In the genomic region with DNA sequence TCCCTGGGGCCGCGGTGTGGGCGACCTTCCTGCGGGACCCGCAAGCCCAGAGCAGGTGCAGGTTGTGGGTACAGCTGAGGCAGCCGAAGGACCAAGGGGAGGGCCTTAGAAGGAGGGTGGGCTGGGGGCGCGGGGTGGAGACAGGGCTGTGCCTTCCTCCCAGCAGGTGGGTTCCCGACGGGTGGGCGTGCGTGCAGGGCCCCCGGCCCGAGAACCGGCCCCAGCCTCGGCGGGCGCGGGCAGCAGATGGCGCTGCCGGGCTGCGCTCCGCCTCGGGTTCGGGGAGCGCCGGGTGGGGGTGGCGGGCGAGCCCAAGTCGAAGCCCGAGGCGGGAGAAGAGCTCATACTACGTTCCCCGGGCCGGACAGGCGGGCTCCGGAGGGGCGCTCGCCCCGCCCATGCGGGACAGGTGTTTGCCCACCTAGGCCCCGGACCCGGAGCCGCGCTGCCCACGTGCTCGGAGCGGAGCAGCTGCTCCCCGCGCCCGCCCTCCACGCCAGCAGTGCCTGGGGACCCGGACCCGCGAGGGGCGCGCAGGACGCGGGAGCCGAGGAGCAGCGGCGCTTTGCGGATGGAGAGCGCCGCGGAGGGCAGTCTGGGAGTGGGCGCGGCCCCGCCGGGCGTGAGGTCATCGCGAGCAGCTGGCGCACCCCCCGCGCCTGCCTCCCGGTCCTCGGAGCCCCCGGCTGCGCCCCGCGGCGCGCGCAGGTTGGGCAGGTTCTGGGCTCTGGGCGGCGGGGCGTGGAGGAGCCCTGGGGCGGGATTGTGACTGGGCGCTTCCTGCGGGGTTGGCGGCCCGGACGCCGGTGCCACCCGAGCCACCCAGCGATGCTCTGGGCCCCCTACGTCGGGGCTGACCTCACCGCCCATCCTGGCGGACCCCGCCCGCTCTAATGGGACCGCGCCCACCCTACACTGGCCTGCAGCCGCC, we compare ENCODE assay signal across 8 cellular contexts. TPM values are rescaled to one million over a fixed set of nuclear protein-coding genes. Genes with fewer than 3 reads are reported as not detected.
DNase-seq lines count a peak whose midpoint lies in the region; ATAC-seq and TF ChIP-seq lines count a peak whose summit lies in the region.

No MANE protein-coding gene starts in this region.

- H3K9me3 ChIP-seq in MG63, result no peaks in the 10 kb centered on the region
- H3K9me3 ChIP-seq in endodermal cell (ENCODE audit: control insufficient read depth, low read length), result no peaks in the 10 kb centered on the region
- no peaks in the 10 kb centered on the region for H3K9me3 ChIP-seq in mucosa of descending colon
- no peaks in the 10 kb centered on the region for H3K9me3 ChIP-seq in testis

- peak overlapping the region; percentile 37 for H3K4me3 Mint-ChIP-seq in endodermal cell

- peaks cover 7% of the 10 kb centered on the region for H3K27me3 ChIP-seq in MG63
- peaks cover 71% of the 10 kb centered on the region for H3K27me3 ChIP-seq in endodermal cell (ENCODE audit: control insufficient read depth, insufficient read depth, low read length, poor library complexity, severe bottlenecking)
- no peaks in the 10 kb centered on the region for H3K27me3 ChIP-seq in testis

- no peaks in the 10 kb centered on the region for H3K36me3 Mint-ChIP-seq in endodermal cell (ENCODE audit: low read depth)

- ATAC-seq in mucosa of descending colon (peak; percentile 74), GM21825 (IDR thresholded peaks at IDR 0.05; ENCODE audit: unreplicated experiment) (no peak)

- peaks cover 58% of the 10 kb centered on the region for H3K27me3 Mint-ChIP-seq in endodermal cell (ENCODE audit: insufficient read depth)

- DNase-seq in EH (ENCODE audit: low read depth) (peak; percentile 55), MG63 (peak; percentile 50), endodermal cell (peak; percentile 88), mucosa of descending colon (peak; percentile 69 to 82 (median 81)), testis (peak; percentile 45), pons (ENCODE audit: low spot score) (no peak)
- peak; percentile 40 to 50 for DNase-seq in activated CD4-positive, alpha-beta T cell treated with anti-CD3 and anti-CD28 coated beads for 4 hours

- no peaks in the 10 kb centered on the region for H3K9me3 Mint-ChIP-seq in endodermal cell

- H3K9ac ChIP-seq in endodermal cell (ENCODE audit: extremely low read depth, low read length, poor library complexity, severe bottlenecking), result no peak overlapping the region

- WGBS in endodermal cell (ENCODE audit: insufficient coverage in 1 of 2, insufficient read length in 1 of 2), 2 experiments, result 2 to 3% methylated on average over 17 to 106 of the region's 106 CpGs
- WGBS in testis, 2 donors, result 0 to 1% methylated on average over 47 to 50 of the region's 106 CpGs

- TF ChIP-seq CTCF in endodermal cell (conservative IDR thresholded peaks at IDR 0.05), result peak; percentile 89
- peak; percentile 43 for TF ChIP-seq CTCF in mucosa of descending colon (IDR thresholded peaks at IDR 0.05)
- TF ChIP-seq CTCF in testis (IDR thresholded peaks at IDR 0.05), result peak; percentile 58 to 75 (median 59)

- H3K4me1 ChIP-seq in endodermal cell (ENCODE audit: control insufficient read depth, insufficient read depth, low read length), result no peaks in the 10 kb centered on the region
- H3K4me1 ChIP-seq in mucosa of descending colon (ENCODE audit: low read depth), result peaks cover 39% of the 10 kb centered on the region
- H3K4me1 ChIP-seq in testis, result peaks cover 13% of the 10 kb centered on the region

- H3K36me3 ChIP-seq in MG63 (no peaks in the 10 kb centered on the region), endodermal cell (ENCODE audit: control insufficient read depth, insufficient read depth, low read length) (no peaks in the 10 kb centered on the region), mucosa of descending colon (ENCODE audit: low read depth) (no peaks in the 10 kb centered on the region), testis (ENCODE audit: low read depth, missing control alignments) (no peaks in the 10 kb centered on the region)

- intact Hi-C loops in mucosa of descending colon (cut with DNase I, micrococcal nuclease), result no loop called here
- intact Hi-C loops in testis (cut with DNase I; ENCODE audit: low total_unique reads), result no loop called here

- no peak overlapping the region for H3K27ac Mint-ChIP-seq in endodermal cell

- TF ChIP-seq POLR2A in testis (IDR thresholded peaks at IDR 0.05), result no peak

- no peaks in the 10 kb centered on the region for H3K4me1 Mint-ChIP-seq in endodermal cell

- H3K4me3 ChIP-seq in MG63 (peak overlapping the region; percentile 36; the same call in 1 of the 2 replicates), endodermal cell (ENCODE audit: low read length) (no peak overlapping the region), mucosa of descending colon (no peak overlapping the region), testis (peak overlapping the region; percentile 20 to 38)

- H3K27ac ChIP-seq in endodermal cell (ENCODE audit: low read depth, low read length), result no peak overlapping the region
- no peak overlapping the region for H3K27ac ChIP-seq in testis

RNA-seq across cellular contexts. Expression of a gene that starts 25.3 kb away (rescaled TPM):
- total RNA-seq in MG63 (2014; rRNA removed; shearing (Covaris generic); ENCODE audit: low replicate concordance), result 1.1 and 4.5 TPM in 2 replicates
- total RNA-seq in endodermal cell (1 to 10 TPM; 4.7 to 7.0 TPM), mucosa of descending colon (10 to 100 TPM; 28.2 to 31.7 (median 28.5) TPM), testis (10 to 100 TPM in 1 of 2 donors, 1 to 10 TPM in 1; 8.5 to 14.4 TPM)
- 13.7 TPM for polyA plus RNA-seq in endodermal cell (2013, experiment 1 of 2)
- polyA plus RNA-seq in endodermal cell (2013, experiment 2 of 2), result 7.4 TPM
- 7.0 TPM for polyA plus RNA-seq in testis (ENCODE audit: insufficient read depth, low read depth, low replicate concordance)

RNA-seq across cellular contexts. Expression of a gene that starts 38.3 kb away (rescaled TPM):
- total RNA-seq in MG63 (2014; rRNA removed; shearing (Covaris generic); ENCODE audit: low replicate concordance), result not detected in 2 replicates
- not detected for total RNA-seq in endodermal cell
- polyA plus RNA-seq in endodermal cell (2013, experiment 1 of 2), result not detected
- polyA plus RNA-seq in endodermal cell (2013, experiment 2 of 2), result not detected
- not detected for total RNA-seq in mucosa of descending colon
- total RNA-seq in testis, result not detected
- not detected for polyA plus RNA-seq in testis (ENCODE audit: insufficient read depth, low read depth, low replicate concordance)

RNA-seq across cellular contexts. Expression of a gene that starts 51.3 kb away (rescaled TPM):
- total RNA-seq in MG63 (2014; rRNA removed; shearing (Covaris generic); ENCODE audit: low replicate concordance), result not detected in 2 replicates
- total RNA-seq in endodermal cell (not detected), mucosa of descending colon (not detected), testis (not detected)
- polyA plus RNA-seq in endodermal cell (2013, experiment 1 of 2), result not detected
- polyA plus RNA-seq in endodermal cell (2013, experiment 2 of 2), result not detected
- polyA plus RNA-seq in testis (ENCODE audit: insufficient read depth, low read depth, low replicate concordance), result not detected

Comparison
In these comparisons a context has a peak if more than half of its experiments do, and no peak if none do; other contexts are left out.
1. H3K4me3 ChIP-seq: peak in MG63 (single experiment) and testis (2 of 2); none in endodermal cell (single experiment) and mucosa of descending colon (single experiment).
2. Peak in every context shown above with its lines, with median percentiles within 50 percentile points of each other: CTCF ChIP-seq.